8 cellular contexts compared by ENCODE assay signal in the genomic region with DNA sequence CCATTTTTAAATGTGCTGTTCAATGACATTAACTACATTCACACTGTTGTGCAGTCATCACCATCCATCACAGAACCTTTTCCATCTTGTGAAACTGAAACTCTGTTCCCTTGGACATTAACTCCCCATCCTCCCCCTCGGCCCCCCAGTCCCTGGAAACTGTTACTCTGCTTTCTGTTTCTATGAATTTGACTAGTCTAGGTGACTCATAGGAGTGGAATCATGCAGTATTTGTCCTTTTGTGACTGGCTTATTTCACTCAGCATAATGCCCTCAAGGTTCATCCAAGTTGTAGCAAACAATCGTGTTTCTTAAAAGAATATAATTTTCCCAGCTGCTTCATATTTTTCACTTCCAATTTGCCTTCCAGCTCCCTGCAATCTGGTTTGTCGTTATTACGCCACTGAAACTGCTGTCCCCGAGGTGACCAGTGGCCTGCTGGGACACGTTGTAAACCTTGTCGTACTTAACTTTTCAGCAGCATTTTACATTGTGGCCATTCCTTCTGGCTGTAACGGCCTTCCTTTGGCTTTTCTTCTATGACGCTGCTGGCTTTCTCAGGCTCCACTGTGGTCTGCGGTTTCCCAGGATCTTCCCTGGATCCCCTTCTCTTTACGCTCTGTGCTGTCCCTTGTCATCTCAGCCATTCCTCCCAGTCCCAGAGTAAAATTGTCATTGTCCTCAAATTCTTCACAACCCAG.
DNase-seq lines count a peak whose midpoint lies in the region; ATAC-seq, FAIRE-seq and TF ChIP-seq lines count a peak whose summit lies in the region.

No MANE protein-coding gene starts in this region.

- DNase-seq in A172 (ENCODE audit: low spot score), result peak; percentile 70
- peak; percentile 85 for DNase-seq in RCC 7860 (ENCODE audit: low spot score)
- peak in 1 of 6 donors; percentile 55 for DNase-seq in pancreas
- no peak for DNase-seq in NCI-H187 treated with DMSO at 0.1 percent for 48 hours (lab: John Stamatoyannopoulos, UW)

- H3K4me1 ChIP-seq in pancreas, result peaks cover 44 to 65% (median 57%) of the 10 kb centered on the region in 3 donors

- TF ChIP-seq CTCF in pancreas (IDR thresholded peaks at IDR 0.05), result no peak

- H3K27me3 ChIP-seq in pancreas, result no peaks in the 10 kb centered on the region

- peak; percentile 27 to 65 (median 44) for ATAC-seq in pancreas
- no peak for ATAC-seq in HG03521 (IDR thresholded peaks at IDR 0.05; ENCODE audit: unreplicated experiment)
- no peak for ATAC-seq in HG03039 (IDR thresholded peaks at IDR 0.05; ENCODE audit: unreplicated experiment)
- ATAC-seq in GM21529 (IDR thresholded peaks at IDR 0.05; ENCODE audit: unreplicated experiment), result no peak

- no peak overlapping the region for H3K4me3 ChIP-seq in pancreas

- WGBS in pancreas, 2 donors, result 80 to 83% methylated on average over 11 of the region's 11 CpGs

- no peaks in the 10 kb centered on the region for H3K9me3 ChIP-seq in pancreas

- H3K36me3 ChIP-seq in pancreas, result no peaks in the 10 kb centered on the region

- H3K27ac ChIP-seq in pancreas, result peak overlapping the region in 2 of 4 donors; percentile 75 to 85

- FAIRE-seq in RCC 7860 (lab: Jason Lieb, UNC) (peak; percentile 84), endometrium (lab: Jason Lieb, UNC) (peak; percentile 63), pancreas (lab: Jason Lieb, UNC) (peak; percentile 74)

- intact Hi-C loops in pancreas (cut with DNase I), result loop anchor here in 2 of 3 donors (10.0 kb wide), 3 partner anchors 135 to 275 kb away; a partner anchor contains a TSS

Comparison
In these comparisons a context has a peak if more than half of its experiments do, and no peak if none do; other contexts are left out.
1. ATAC-seq: peak in pancreas (4 of 4); none in HG03521 (single experiment), HG03039 (single experiment) and GM21529 (single experiment).